In genomic region chr4:69787879-69788278, GRCh38 we compare ENCODE assay signal across 16 cellular contexts.
"Had no signal": no experiment of that assay in that cellular context is flagged by ENCODE, and none has a peak within 500 bp of the region (broad histone marks: within the 10 kb centered on the region; RNA-seq: fewer than 3 reads in every experiment).

No MANE protein-coding gene starts in this region.

- H3K4me3 Mint-ChIP-seq: activated CD8-positive, alpha-beta T cell treated with anti-CD3 and anti-CD28 coated beads for 36 hours; central memory CD8-positive, alpha-beta T cell; immature natural killer cell; nephron had no signal

- H3K27ac Mint-ChIP-seq: activated CD8-positive, alpha-beta T cell treated with anti-CD3 and anti-CD28 coated beads for 36 hours; immature natural killer cell; nephron had no signal

- H3K36me3 Mint-ChIP-seq: immature natural killer cell had no signal

- H3K9me3 Mint-ChIP-seq: activated CD8-positive, alpha-beta T cell treated with anti-CD3 and anti-CD28 coated beads for 36 hours; central memory CD8-positive, alpha-beta T cell; immature natural killer cell; nephron had no signal

- H3K36me3 ChIP-seq: sigmoid colon, suprapubic skin, upper lobe of left lung had no signal

- H3K27me3 Mint-ChIP-seq: activated CD8-positive, alpha-beta T cell treated with anti-CD3 and anti-CD28 coated beads for 36 hours; central memory CD8-positive, alpha-beta T cell had no signal

- DNase-seq: activated CD8-positive, alpha-beta memory T cell treated with anti-CD3 and anti-CD28 coated beads, Interleukin-2, amount 50 U/mL, for 4 hours; activated CD8-positive, alpha-beta T cell treated with anti-CD3 and anti-CD28 coated beads for 36 hours; activated naive CD4-positive, alpha-beta T cell; effector memory CD4-positive, alpha-beta T cell; erythroblast; immature natural killer cell; sigmoid colon; stimulated activated CD4-positive, alpha-beta T cell treated with anti-CD3 and anti-CD28 coated beads, Interleukin-4, amount 100 ng/mL, for 1 hour; stimulated activated CD8-positive, alpha-beta memory T cell treated with anti-CD3 and anti-CD28 coated beads, Interleukin-4, amount 100 ng/mL, for 48 hours; stimulated activated naive CD8-positive, alpha-beta T cell treated with anti-CD3 and anti-CD28 coated beads, Interleukin-15, Interleukin-2, amounts not matched to agents 100 U/mL and 50 U/mL, for 24 hours; T-helper 9 cell; upper lobe of left lung had no signal

- ATAC-seq: activated CD8-positive, alpha-beta T cell treated with anti-CD3 and anti-CD28 coated beads for 36 hours; left lobe of liver; stimulated activated naive CD8-positive, alpha-beta T cell treated with anti-CD3 and anti-CD28 coated beads, Interleukin-15, Interleukin-2, amounts not matched to agents 100 U/mL and 50 U/mL, for 24 hours had no signal

- H3K27me3 ChIP-seq: sigmoid colon, suprapubic skin, upper lobe of left lung had no signal

- H3K4me1 Mint-ChIP-seq: central memory CD8-positive, alpha-beta T cell; immature natural killer cell had no signal

- H3K4me3 ChIP-seq: sigmoid colon, suprapubic skin, upper lobe of left lung had no signal

- H3K4me1 ChIP-seq: sigmoid colon, suprapubic skin, upper lobe of left lung had no signal

- H3K9me3 ChIP-seq: sigmoid colon, suprapubic skin, upper lobe of left lung had no signal

- H3K27ac ChIP-seq: sigmoid colon, suprapubic skin, upper lobe of left lung had no signal
